In genomic region chr15:43106486-43106829, GRCh38 we compare ENCODE assay signal across 8 cellular contexts. TPM values are rescaled to one million over a fixed set of nuclear protein-coding genes. Genes with fewer than 3 reads are reported as not detected.
DNase-seq lines count a peak whose midpoint lies in the region; ATAC-seq and TF ChIP-seq lines count a peak whose summit lies in the region.

No MANE protein-coding gene starts in this region.

- peak overlapping the region; percentile 70 for H2AFZ ChIP-seq in fibroblast of lung (ENCODE audit: low read length)

- peaks cover 38% of the 10 kb centered on the region for H3K79me2 ChIP-seq in fibroblast of lung (ENCODE audit: control insufficient read depth, insufficient read depth, low read length)

- H3K36me3 ChIP-seq in ES-I3 (ENCODE audit: insufficient read depth, low read length): no peaks in the 10 kb centered on the region
- H3K36me3 ChIP-seq in SK-N-MC (ENCODE audit: insufficient read depth, low read length): peaks cover 22% of the 10 kb centered on the region
- no peaks in the 10 kb centered on the region for H3K36me3 ChIP-seq in fibroblast of lung (ENCODE audit: control insufficient read depth, insufficient read depth, low read length)
- H3K36me3 ChIP-seq in psoas muscle (ENCODE audit: insufficient read depth in 1 of 2, low read depth in 1 of 2): no peaks in the 10 kb centered on the region

- no peak for TF ChIP-seq CTCF in fibroblast of lung (conservative IDR thresholded peaks at IDR 0.05 in 1 of 2, IDR thresholded peaks at IDR 0.05 in 1 of 2; ENCODE audit: low read depth in 1 of 2, low read length in 2 of 2)
- no peak for TF ChIP-seq CTCF in psoas muscle (IDR thresholded peaks at IDR 0.05)

- 19 to 25% (median 21%) methylated on average over 7 of the region's 7 CpGs for WGBS in psoas muscle, 3 donors

- H3K4me3 ChIP-seq in SK-N-MC (peak overlapping the region; percentile 87), fibroblast of lung (replicated peaks in 1 of 4; ENCODE audit: control extremely low read depth in 1 of 4, insufficient read depth in 1 of 4, low read depth in 3 of 4, low read length in 4 of 4) (peak overlapping the region; percentile 75 to 99 (median 91)), psoas muscle (peak overlapping the region; percentile 93)

- H3K9me3 ChIP-seq in ES-I3 (ENCODE audit: control insufficient read depth, insufficient read depth, low read length) (no peaks in the 10 kb centered on the region), SK-N-MC (ENCODE audit: low read depth, low read length) (no peaks in the 10 kb centered on the region), fibroblast of lung (ENCODE audit: control insufficient read depth, insufficient read depth, low read depth, low read length) (no peaks in the 10 kb centered on the region), psoas muscle (no peaks in the 10 kb centered on the region)

- no peaks in the 10 kb centered on the region for H3K4me1 ChIP-seq in ES-I3 (ENCODE audit: insufficient read depth, low read length)
- peaks cover 3% of the 10 kb centered on the region for H3K4me1 ChIP-seq in fibroblast of lung (ENCODE audit: control insufficient read depth, extremely low read depth, insufficient read depth, low read length)
- peaks cover 35% of the 10 kb centered on the region for H3K4me1 ChIP-seq in psoas muscle

- H4K20me1 ChIP-seq in fibroblast of lung (ENCODE audit: control insufficient read depth, extremely low read depth, insufficient read depth, low read length): no peaks in the 10 kb centered on the region

- no peak for ATAC-seq in psoas muscle

- H3K9ac ChIP-seq in ES-I3 (ENCODE audit: low read depth, low read length) (peak overlapping the region; percentile 96), SK-N-MC (ENCODE audit: insufficient read length) (peak overlapping the region; percentile 95), fibroblast of lung (ENCODE audit: insufficient read depth, low read length) (peak overlapping the region; percentile 71)

- H3K27me3 ChIP-seq in fibroblast of lung (ENCODE audit: control insufficient read depth, insufficient read depth, low read length) (no peaks in the 10 kb centered on the region), psoas muscle (ENCODE audit: insufficient read depth in 3 of 3, low read length in 2 of 3) (no peaks in the 10 kb centered on the region)

- H3K27ac ChIP-seq in SK-N-MC (peak overlapping the region; percentile 76), fibroblast of lung (ENCODE audit: insufficient read depth, low read length) (peak overlapping the region; percentile 87), psoas muscle (peak overlapping the region; percentile 94)

- H3K4me2 ChIP-seq in fibroblast of lung (ENCODE audit: extremely low read depth, insufficient read depth, low read length): peak overlapping the region; percentile 91

- DNase-seq in SK-N-MC (ENCODE audit: low read depth, low spot score) (no peak), fibroblast of lung (ENCODE audit: low read depth in 2 of 2) (no peak), psoas muscle (no peak), putamen (ENCODE audit: low spot score) (no peak), NCI-H2107 treated with DMSO at 0.1 percent for 48 hours (lab: John Stamatoyannopoulos, UW; ENCODE audit: unreplicated experiment) (no peak), RPMI8226 (no peak), medulla oblongata (ENCODE audit: extremely low spot score) (no peak)

- intact Hi-C loops in psoas muscle (cut with DNase I): loop anchor here in 1 of 2 donors (5.0 to 10.0 kb wide), 2 partner anchors 76 to 218 kb away; no protein-coding TSS in a partner anchor

RNA-seq across cellular contexts. Expression of gene UBR1, which starts 0.6 kb away (rescaled TPM):
- total RNA-seq in fibroblast of lung: 32.6 and 45.6 TPM in 2 replicates
- polyA plus RNA-seq in fibroblast of lung: 14.0 and 18.2 TPM in 2 replicates
- 10.5 and 11.9 TPM in 2 replicates for polyA plus RNA-seq in fibroblast of lung (2012)
- polyA minus RNA-seq in fibroblast of lung (ENCODE audit: low replicate concordance): 7.0 and 9.9 TPM in 2 replicates
- 10 to 100 TPM; 20.4 to 25.1 (median 22.9) TPM for total RNA-seq in psoas muscle
- 10 to 100 TPM in 1 of 3 donors, 1 to 10 TPM in 2; 4.8 to 16.2 (median 5.4) TPM for polyA plus RNA-seq in psoas muscle

RNA-seq across cellular contexts. Expression of gene TMEM62, which starts 26.9 kb away (rescaled TPM):
- total RNA-seq in fibroblast of lung (11.8 and 20.8 TPM in 2 replicates), psoas muscle (10 to 100 TPM in 2 of 4 donors, 1 to 10 TPM in 2; 6.3 to 12.1 (median 9.1) TPM)
- polyA plus RNA-seq in fibroblast of lung (8.0 and 10.7 TPM in 2 replicates), psoas muscle (10 to 100 TPM in 1 of 3 donors, 1 to 10 TPM in 2; 6.5 to 22.8 (median 6.6) TPM)
- 7.5 and 9.2 TPM in 2 replicates for polyA plus RNA-seq in fibroblast of lung (2012)
- polyA minus RNA-seq in fibroblast of lung (ENCODE audit: low replicate concordance): 0.31 and 1.6 TPM in 2 replicates
